24 cellular contexts compared by ENCODE assay signal in genomic region chr6:38184780-38185080, GRCh38.
DNase-seq lines count a peak whose midpoint lies in the region; ATAC-seq and TF ChIP-seq lines count a peak whose summit lies in the region.
"Had no signal": no experiment of that assay in that cellular context is flagged by ENCODE, and none has a peak within 500 bp of the region (broad histone marks: within the 10 kb centered on the region; RNA-seq: fewer than 3 reads in every experiment).

No MANE protein-coding gene starts in this region.

- no peak overlapping the region for H3K23ac ChIP-seq in H9 (ENCODE audit: insufficient read length, low read depth, low read length)

- H3K36me3 ChIP-seq in MG63, result no peaks in the 10 kb centered on the region
- H3K36me3 ChIP-seq: cardiac muscle cell, sigmoid colon had no signal

- no peak overlapping the region for H2BK20ac ChIP-seq in H9 (ENCODE audit: low read depth, low read length, poor library complexity, severe bottlenecking)

- no peak overlapping the region for H3K27ac Mint-ChIP-seq in H9
- H3K27ac Mint-ChIP-seq: activated CD8-positive, alpha-beta T cell treated with anti-CD3 and anti-CD28 coated beads, Interleukin-2, amount 10 ng/mL, durations not matched to agents 7 days and 5 days; activated naive CD4-positive, alpha-beta T cell treated with anti-CD3 and anti-CD28 coated beads for 36 hours; activated T-cell treated with anti-CD3 and anti-CD28 coated beads, Interleukin-2, amount 50 U/mL, for 72 hours; natural killer cell treated with Interleukin-12 subunit alpha and Interleukin-12 subunit beta and Interleukin-15 and Interleukin-18, amount 100 ng/mL, for 72 hours had no signal

- peak; percentile 22; the same call in 1 of the 3 replicates for ATAC-seq in SK-N-SH treated with all-trans-retinoic acid at 6 μM for 48 hours
- ATAC-seq: activated CD8-positive, alpha-beta T cell treated with anti-CD3 and anti-CD28 coated beads, Interleukin-2, amount 10 ng/mL, durations not matched to agents 7 days and 5 days; activated T-cell treated with anti-CD3 and anti-CD28 coated beads, Interleukin-2, amount 50 U/mL, for 72 hours; heart right ventricle; left ventricle myocardium superior; natural killer cell treated with Interleukin-12 subunit alpha and Interleukin-12 subunit beta and Interleukin-15 and Interleukin-18, amount 100 ng/mL, for 72 hours had no signal

- no peak overlapping the region for H2BK5ac ChIP-seq in H9 (ENCODE audit: insufficient read length, low read length)

- H3K36me3 Mint-ChIP-seq in H9 (ENCODE audit: insufficient read depth in 1 of 3, low read depth in 3 of 3), result no peaks in the 10 kb centered on the region
- H3K36me3 Mint-ChIP-seq: natural killer cell treated with Interleukin-12 subunit alpha and Interleukin-12 subunit beta and Interleukin-15 and Interleukin-18, amount 100 ng/mL, for 72 hours had no signal

- no peak overlapping the region for H3K4me3 ChIP-seq in MG63
- H3K4me3 ChIP-seq: BLaER1 treated with 17β-estradiol and CSF1 and Interleukin-3, amounts not matched to agents 10 nM and 100 nM; cardiac muscle cell; heart right ventricle; sigmoid colon had no signal

- no peak overlapping the region for H4K8ac ChIP-seq in H9 (replicated peaks; ENCODE audit: insufficient read length, low read depth, low read length)

- H3K9me3 ChIP-seq in MG63 (no peaks in the 10 kb centered on the region), H9 (ENCODE audit: control insufficient read depth, low read depth, low read length) (no peaks in the 10 kb centered on the region)
- H3K9me3 ChIP-seq: BLaER1 treated with 17β-estradiol and CSF1 and Interleukin-3, amounts not matched to agents 10 nM and 100 nM; heart right ventricle; sigmoid colon had no signal

- H3K27me3 ChIP-seq in layer of hippocampus (ENCODE audit: control insufficient read depth, insufficient read depth, low read length), result no peaks in the 10 kb centered on the region
- H3K27me3 ChIP-seq in MG63, result no peaks in the 10 kb centered on the region
- H3K27me3 ChIP-seq in H9 (ENCODE audit: insufficient read depth, low read length), result no peaks in the 10 kb centered on the region
- H3K27me3 ChIP-seq: BLaER1 treated with 17β-estradiol and CSF1 and Interleukin-3, amounts not matched to agents 10 nM and 100 nM; cardiac muscle cell; heart right ventricle; sigmoid colon had no signal

- H3K4ac ChIP-seq in H9 (ENCODE audit: low read depth, low read length), result no peak overlapping the region

- no peak overlapping the region for H3K4me2 ChIP-seq in H9 (ENCODE audit: insufficient read depth, insufficient read length, low read length)
- H3K4me2 ChIP-seq: BLaER1 treated with 17β-estradiol and CSF1 and Interleukin-3, amounts not matched to agents 10 nM and 100 nM; KMS-11 had no signal

- peaks cover 23 to 28% of the 10 kb centered on the region in 2 experiments for H3K4me1 Mint-ChIP-seq in H9

- H3K9ac ChIP-seq in H9 (ENCODE audit: extremely low read depth, insufficient read length, low read length), result no peak overlapping the region
- H3K9ac ChIP-seq: BLaER1 treated with 17β-estradiol and CSF1 and Interleukin-3, amounts not matched to agents 10 nM and 100 nM; KMS-11 had no signal

- H2BK120ac ChIP-seq in H9 (ENCODE audit: low read depth, low read length, poor library complexity, severe bottlenecking), result no peak overlapping the region

- no CpG with 5 or more reads among the region's 7 CpGs for WGBS in H9 (ENCODE audit: extremely low coverage, insufficient read length, low lambda C conversion rate)

- no peak overlapping the region for H4K5ac ChIP-seq in H9 (ENCODE audit: insufficient read length, low read depth, low read length)

- H3K4me1 ChIP-seq in H9 (ENCODE audit: insufficient read depth, low read length), result 0 out of 2 replicates have a peak, but pooled peaks cover 3% of the 10 kb centered on the region
- H3K4me1 ChIP-seq: BLaER1 treated with 17β-estradiol and CSF1 and Interleukin-3, amounts not matched to agents 10 nM and 100 nM; heart right ventricle; sigmoid colon had no signal

- no peak overlapping the region for H3K14ac ChIP-seq in H9 (ENCODE audit: insufficient read depth, low read length)

- H3K18ac ChIP-seq in H9 (ENCODE audit: insufficient read length, low read depth, low read length), result no peak overlapping the region

- H3K79me1 ChIP-seq in H9 (ENCODE audit: insufficient read depth, low read depth, low read length, poor library complexity, severe bottlenecking), result no peaks in the 10 kb centered on the region

- no peak overlapping the region for H3K4me3 Mint-ChIP-seq in H9
- H3K4me3 Mint-ChIP-seq: activated CD8-positive, alpha-beta T cell treated with anti-CD3 and anti-CD28 coated beads, Interleukin-2, amount 10 ng/mL, durations not matched to agents 7 days and 5 days; activated naive CD4-positive, alpha-beta T cell treated with anti-CD3 and anti-CD28 coated beads for 36 hours; activated T-cell treated with anti-CD3 and anti-CD28 coated beads, Interleukin-2, amount 50 U/mL, for 72 hours; natural killer cell treated with Interleukin-12 subunit alpha and Interleukin-12 subunit beta and Interleukin-15 and Interleukin-18, amount 100 ng/mL, for 72 hours had no signal

- no peak overlapping the region for H2BK15ac ChIP-seq in H9 (ENCODE audit: low read depth, low read length)

- no peak overlapping the region for H2BK12ac ChIP-seq in H9 (ENCODE audit: insufficient read length, low read depth, low read length)

- H3K79me2 ChIP-seq in H9 (ENCODE audit: insufficient read depth, low read length), result no peaks in the 10 kb centered on the region

- no peak for TF ChIP-seq CTCF in H9 (conservative IDR thresholded peaks at IDR 0.05)

- H3K27me3 Mint-ChIP-seq in H9 (ENCODE audit: low read depth), result no peaks in the 10 kb centered on the region; the same call in 1 of the 2 replicates
- H3K27me3 Mint-ChIP-seq: natural killer cell treated with Interleukin-12 subunit alpha and Interleukin-12 subunit beta and Interleukin-15 and Interleukin-18, amount 100 ng/mL, for 72 hours had no signal

- H3T11ph ChIP-seq in H9 (ENCODE audit: low read length), result no peak overlapping the region

- H4K91ac ChIP-seq in H9 (ENCODE audit: insufficient read length, low read depth, low read length), result no peak overlapping the region

- H3K27ac ChIP-seq in layer of hippocampus (ENCODE audit: low read depth, low read length) (peak overlapping the region; percentile 48), temporal lobe (ENCODE audit: low read depth, low read length) (peak overlapping the region; percentile 9), H9 (ENCODE audit: insufficient read length, low read depth, low read length) (no peak overlapping the region)
- H3K27ac ChIP-seq: BLaER1 treated with 17β-estradiol and CSF1 and Interleukin-3, amounts not matched to agents 10 nM and 100 nM; cardiac muscle cell; heart right ventricle; KMS-11; sigmoid colon had no signal

- no peaks in the 10 kb centered on the region for H3K9me3 Mint-ChIP-seq in H9
- H3K9me3 Mint-ChIP-seq: activated naive CD4-positive, alpha-beta T cell treated with anti-CD3 and anti-CD28 coated beads for 36 hours; activated T-cell treated with anti-CD3 and anti-CD28 coated beads, Interleukin-2, amount 50 U/mL, for 72 hours; natural killer cell treated with Interleukin-12 subunit alpha and Interleukin-12 subunit beta and Interleukin-15 and Interleukin-18, amount 100 ng/mL, for 72 hours had no signal

- no peaks in the 10 kb centered on the region for H4K20me1 ChIP-seq in H9 (ENCODE audit: control insufficient read depth, insufficient read depth, insufficient read length)

- no peak overlapping the region for H3K56ac ChIP-seq in H9 (ENCODE audit: insufficient read length, low read depth, low read length)

- H3K23me2 ChIP-seq in H9 (ENCODE audit: insufficient read length, low read depth, low read length, poor library complexity, severe bottlenecking), result no peaks in the 10 kb centered on the region

- no peak overlapping the region for H2AK5ac ChIP-seq in H9 (ENCODE audit: insufficient read length, low read length)

- peak; percentile 53 for DNase-seq in NCI-H748 (lab: John Stamatoyannopoulos, UW; ENCODE audit: unreplicated experiment)
- DNase-seq in NCI-H748 treated with DMSO at 0.1 percent for 48 hours (lab: John Stamatoyannopoulos, UW), result no peak
- DNase-seq in MG63, result no peak
- DNase-seq in epidermal melanocyte (ENCODE audit: insufficient read length, low spot score), result no peak
- DNase-seq in H9, result no peak
- DNase-seq: ACHN; activated CD8-positive, alpha-beta T cell treated with anti-CD3 and anti-CD28 coated beads, Interleukin-2, amount 10 ng/mL, durations not matched to agents 7 days and 5 days; activated naive CD4-positive, alpha-beta T cell treated with anti-CD3 and anti-CD28 coated beads for 36 hours; activated T-cell treated with anti-CD3 and anti-CD28 coated beads, Interleukin-2, amount 50 U/mL, for 72 hours; amniotic stem cell; Calu3; dermis blood vessel endothelial cell; heart right ventricle; left ventricle myocardium superior; NCI-H2107; NCI-H774; sigmoid colon had no signal

- no peak overlapping the region for H2AFZ ChIP-seq in H9 (ENCODE audit: low read length)

TF ChIP-seq in SK-N-SH treated with all-trans-retinoic acid at 6 μM for 48 hours, 23 proteins besides CTCF, POLR2A, EP300 and RAD21 (continues in another document):
- TF ChIP-seq PPARA (CRISPR knock-in tag; IDR thresholded peaks at IDR 0.05; ENCODE audit: borderline replicate concordance) (no peak), SNAI2 (CRISPR knock-in tag; IDR thresholded peaks at IDR 0.05) (no peak), ARNTL (CRISPR knock-in tag; IDR thresholded peaks at IDR 0.05; ENCODE audit: borderline replicate concordance, low read depth) (no peak), BACH2 (CRISPR knock-in tag; IDR thresholded peaks at IDR 0.05; ENCODE audit: borderline replicate concordance) (no peak), ZC3H10 (CRISPR knock-in tag; IDR thresholded peaks at IDR 0.05) (no peak)
